ENCODE assay signal across 1 cellular context in genomic region chr16:50584033-50584722, GRCh38.
A peak's percentile ranks its signal among the peaks of the same experiment; 100 is the strongest.
TF ChIP-seq lines count a peak whose summit lies in the region.

No MANE protein-coding gene starts in this region.

TF ChIP-seq in K562, 482 proteins besides CTCF, POLR2A, EP300 and RAD21 (continued from another document):
- no peak for TF ChIP-seq ZNF655 (CRISPR knock-in tag; IDR thresholded peaks at IDR 0.05)
- TF ChIP-seq ADNP (tag; IDR thresholded peaks at IDR 0.05): peak; percentile 90
- peak; percentile 80 for TF ChIP-seq TFE3 (CRISPR knock-in tag; IDR thresholded peaks at IDR 0.05)
- no peak for TF ChIP-seq TOE1 (IDR thresholded peaks at IDR 0.05; ENCODE audit: borderline replicate concordance)
- no peak for TF ChIP-seq TOE1 (CRISPR knock-in tag; IDR thresholded peaks at IDR 0.05; ENCODE audit: borderline replicate concordance, low read depth)
- TF ChIP-seq SP2 (IDR thresholded peaks at IDR 0.05; ENCODE audit: extremely low read depth, low read depth, low read length, poor library complexity, severe bottlenecking): no peak
- peak in 1 of 2 experiments; percentile 48; a peak in 1 of 4 replicates for TF ChIP-seq KDM1A (IDR thresholded peaks at IDR 0.05)
- no peak for TF ChIP-seq EGR1 (conservative IDR thresholded peaks at IDR 0.05)
- TF ChIP-seq RUNX1 (IDR thresholded peaks at IDR 0.05; ENCODE audit: low read depth): no peak
- TF ChIP-seq TCF7L2 (IDR thresholded peaks at IDR 0.05; ENCODE audit: low read depth, low read length): no peak
- peak; percentile 98 for TF ChIP-seq CHD4 (IDR thresholded peaks at IDR 0.05; ENCODE audit: insufficient read depth, insufficient replicate concordance, low read depth, low read length, poor library complexity, severe bottlenecking)
- no peak for TF ChIP-seq HBP1 (CRISPR knock-in tag; IDR thresholded peaks at IDR 0.05)
- peak; percentile 84 for TF ChIP-seq RBM25 (IDR thresholded peaks at IDR 0.05; ENCODE audit: low read depth, low read length, severe bottlenecking)
- TF ChIP-seq POLR2AphosphoS5 (IDR thresholded peaks at IDR 0.05; ENCODE audit: control insufficient read depth, insufficient read depth, low read depth, low read length): no peak
- peak; percentile 78; the same call in 1 of the 2 replicates for TF ChIP-seq CBX1 (IDR thresholded peaks at IDR 0.05; ENCODE audit: low read depth)
- TF ChIP-seq ZNF785 (CRISPR knock-in tag; IDR thresholded peaks at IDR 0.05): no peak
- TF ChIP-seq RAD51 (IDR thresholded peaks at IDR 0.05; ENCODE audit: borderline replicate concordance, low read depth): peak; percentile 36; the same call in 1 of the 2 replicates
- no peak for TF ChIP-seq MAFK (IDR thresholded peaks at IDR 0.05; ENCODE audit: low read length)
- peak; percentile 24; the same call in 1 of the 2 replicates for TF ChIP-seq VEZF1 (CRISPR knock-in tag; IDR thresholded peaks at IDR 0.05)
- TF ChIP-seq CBX5 (IDR thresholded peaks at IDR 0.05; ENCODE audit: borderline replicate concordance, low read depth): no peak
- TF ChIP-seq CLOCK (CRISPR knock-in tag; IDR thresholded peaks at IDR 0.05; ENCODE audit: borderline replicate concordance): no peak
- TF ChIP-seq RBM22 (IDR thresholded peaks at IDR 0.05; ENCODE audit: low read depth, low read length, poor library complexity, severe bottlenecking): no peak
- TF ChIP-seq BCOR (IDR thresholded peaks at IDR 0.05): peak; percentile 86
- no peak for TF ChIP-seq TARDBP (IDR thresholded peaks at IDR 0.05)
- TF ChIP-seq GABPB1 (CRISPR knock-in tag; IDR thresholded peaks at IDR 0.05): no peak
- peak in 1 of 2 experiments; percentile 52; a peak in 2 of 4 replicates for TF ChIP-seq RCOR1 (IDR thresholded peaks at IDR 0.05; ENCODE audit: borderline replicate concordance in 1 of 2, low read depth in 2 of 2, low read length in 2 of 2)
- TF ChIP-seq ZNF668 (CRISPR knock-in tag; IDR thresholded peaks at IDR 0.05): no peak
- TF ChIP-seq SMARCA5 (IDR thresholded peaks at IDR 0.05): 0 out of 2 replicates have a peak, but pooled peaks have one; percentile 35
- TF ChIP-seq ZBTB17 (CRISPR knock-in tag; IDR thresholded peaks at IDR 0.05): no peak
- no peak for TF ChIP-seq HDAC2 (IDR thresholded peaks at IDR 0.05)
- TF ChIP-seq HIVEP1 (CRISPR knock-in tag; IDR thresholded peaks at IDR 0.05): no peak
- TF ChIP-seq BHLHE40 (IDR thresholded peaks at IDR 0.05; ENCODE audit: low read length): 0 out of 2 replicates have a peak, but pooled peaks have one; percentile 13
- TF ChIP-seq ZFP91 (CRISPR knock-in tag; IDR thresholded peaks at IDR 0.05): no peak
- TF ChIP-seq ZNF586 (CRISPR knock-in tag; conservative IDR thresholded peaks at IDR 0.05): no peak
- TF ChIP-seq ZSCAN29 (IDR thresholded peaks at IDR 0.05): no peak
- peak; percentile 26 for TF ChIP-seq PHF20 (IDR thresholded peaks at IDR 0.05; ENCODE audit: partially characterized antibody)
- TF ChIP-seq ZNF780A (CRISPR knock-in tag; IDR thresholded peaks at IDR 0.05): no peak
- peak; percentile 82; the same call in 1 of the 2 replicates for TF ChIP-seq SPI1 (IDR thresholded peaks at IDR 0.05; ENCODE audit: borderline replicate concordance, low read depth, low read length)
